ENCODE assay signal across 7 cellular contexts in the genomic region with DNA sequence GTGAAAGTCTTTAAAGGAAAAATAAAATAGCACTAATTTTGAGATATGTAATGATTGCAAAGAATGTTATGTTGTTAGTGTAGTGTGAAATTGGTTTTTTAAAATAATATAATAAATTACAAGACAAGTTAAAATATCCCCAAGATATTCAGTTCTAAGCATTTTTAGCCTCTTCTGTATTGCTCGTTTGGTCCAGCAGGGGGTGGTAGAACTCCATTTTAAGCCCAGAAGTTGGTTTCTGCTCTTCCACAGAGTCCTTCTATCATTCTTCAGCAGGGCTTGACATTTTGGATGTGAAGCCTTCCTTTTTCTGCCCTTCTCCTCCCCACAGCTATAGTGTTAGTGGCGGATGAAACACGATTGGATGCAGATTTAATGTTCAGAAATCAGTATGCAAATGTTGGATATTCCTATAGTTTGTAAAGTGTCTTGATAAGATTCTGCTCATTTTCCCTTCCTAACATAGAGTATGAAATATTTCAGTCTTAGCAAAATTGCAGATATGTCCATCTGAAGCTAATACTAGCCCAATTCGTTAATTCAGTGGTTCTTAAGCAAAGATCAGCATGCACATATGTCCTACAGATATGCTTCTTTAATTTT. TPM values are rescaled to one million over a fixed set of nuclear protein-coding genes. Genes with fewer than 3 reads are reported as not detected.
DNase-seq lines count a peak whose midpoint lies in the region; ATAC-seq and TF ChIP-seq lines count a peak whose summit lies in the region.

No MANE protein-coding gene starts in this region.

- no peaks in the 10 kb centered on the region for H3K27me3 ChIP-seq in OCI-LY1 (ENCODE audit: insufficient read depth, low read length)

- no peak overlapping the region for H3K27ac ChIP-seq in OCI-LY1 (ENCODE audit: low read depth, low read length, poor library complexity, severe bottlenecking)

- no peaks in the 10 kb centered on the region for H3F3A ChIP-seq in OCI-LY1 (ENCODE audit: insufficient read depth, low read length)

- no peak overlapping the region for H3K9ac ChIP-seq in OCI-LY1 (ENCODE audit: low read length)

- no peaks in the 10 kb centered on the region for H3K9me3 ChIP-seq in OCI-LY1 (ENCODE audit: low read length)

- H3K4me3 ChIP-seq in OCI-LY1 (ENCODE audit: low read depth, low read length, poor library complexity, severe bottlenecking), result no peak overlapping the region
- H3K4me3 ChIP-seq in astrocyte of the cerebellum (ENCODE audit: low read depth, low read length), result no peak overlapping the region

- H3K4me2 ChIP-seq in OCI-LY1 (ENCODE audit: low read length), result no peak overlapping the region

- no peak overlapping the region for H2AFZ ChIP-seq in OCI-LY1 (ENCODE audit: low read length)

- H3K9me2 ChIP-seq in OCI-LY1 (ENCODE audit: low read depth, low read length), result no peaks in the 10 kb centered on the region

- no peaks in the 10 kb centered on the region for H3K79me2 ChIP-seq in OCI-LY1 (ENCODE audit: insufficient read depth, low read length)

- H3K4me1 ChIP-seq in OCI-LY1 (ENCODE audit: insufficient read depth, low read length, severe bottlenecking), result no peaks in the 10 kb centered on the region

- no peaks in the 10 kb centered on the region for H4K20me1 ChIP-seq in OCI-LY1 (ENCODE audit: insufficient read depth, low read length)

- DNase-seq in G401 (ENCODE audit: low spot score) (peak; percentile 35), astrocyte of the cerebellum (ENCODE audit: low read depth) (peak; percentile 29), hippocampal formation (lab: John Stamatoyannopoulos, UW) (peak; percentile 40 to 89), smooth muscle cell of the brain vasculature (ENCODE audit: low read depth, low spot score) (peak; percentile 24)

- in situ Hi-C loops in G401 (cut with HindIII; ENCODE audit: low sequenced_read_pairs), result no loop called here
- in situ Hi-C loops in astrocyte of the cerebellum (cut with HindIII; ENCODE audit: low sequenced_read_pairs), result no loop called here

- H3K36me3 ChIP-seq in OCI-LY1 (ENCODE audit: insufficient read depth, low read length), result no peaks in the 10 kb centered on the region

- ATAC-seq in HG03095 (IDR thresholded peaks at IDR 0.05; ENCODE audit: unreplicated experiment) (peak; percentile 43), GM18861 (IDR thresholded peaks at IDR 0.05; ENCODE audit: unreplicated experiment) (no peak)

- TF ChIP-seq CTCF in OCI-LY1 (IDR thresholded peaks at IDR 0.05; ENCODE audit: low read length), result peak; percentile 69
- TF ChIP-seq CTCF in astrocyte of the cerebellum (IDR thresholded peaks at IDR 0.05; ENCODE audit: low read depth, low read length, missing control alignments), result peak; percentile 82

RNA-seq across cellular contexts. Expression of gene NCAM2, which starts 1.5 kb away (rescaled TPM):
- 5.2 and 6.7 TPM in 2 replicates for total RNA-seq in G401 (2014; rRNA removed; shearing (Covaris generic))
